In the genomic region with DNA sequence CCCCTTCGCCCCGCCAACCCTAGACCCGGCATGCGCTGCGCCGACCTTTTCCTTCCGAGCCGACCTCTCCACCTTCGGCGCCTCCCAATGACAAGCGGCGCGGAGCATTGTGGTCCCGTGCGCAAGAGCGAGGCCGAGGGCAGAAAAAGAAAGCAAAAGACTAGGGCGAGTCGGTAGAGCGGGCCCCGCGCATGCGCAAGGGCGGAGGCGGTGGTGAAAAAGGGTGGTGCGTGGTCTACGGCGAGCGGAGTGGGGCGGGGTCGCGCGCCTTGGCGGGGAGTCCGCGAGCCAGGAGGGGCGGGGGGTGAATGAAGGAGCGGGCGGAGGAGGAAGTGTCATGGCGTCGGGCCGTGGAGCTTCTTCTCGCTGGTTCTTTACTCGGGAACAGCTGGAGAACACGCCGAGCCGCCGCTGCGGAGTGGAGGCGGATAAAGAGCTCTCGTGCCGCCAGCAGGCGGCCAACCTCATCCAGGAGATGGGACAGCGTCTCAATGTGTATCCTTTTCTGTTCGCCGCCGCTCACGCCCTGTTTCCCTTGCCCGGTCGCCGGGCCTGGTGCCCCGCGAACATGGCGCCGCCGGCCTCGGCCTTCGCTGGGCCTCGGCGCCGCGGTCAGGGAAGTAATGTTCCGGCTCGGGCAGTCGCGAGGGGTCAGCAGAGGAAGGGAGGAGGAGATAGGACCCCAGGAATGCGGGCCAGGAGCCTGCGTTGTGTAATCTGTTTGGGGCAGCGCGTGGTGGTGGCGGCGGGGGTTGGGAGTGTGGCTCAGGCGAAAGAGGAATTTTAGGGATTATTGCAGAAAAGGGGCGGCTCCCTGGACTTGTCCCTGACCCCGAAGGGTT, we compare ENCODE assay signal across 1 cellular context.
A peak's percentile ranks its signal among the peaks of the same experiment; 100 is the strongest.
TF ChIP-seq lines count a peak whose summit lies in the region.

Gene CCNT2, plus strand, starts transcription at position 305 of the 842 bp plus-strand sequence. Its CDS starts 33 bp downstream, at position 338.

TF ChIP-seq in HEK293, 187 proteins besides CTCF, POLR2A, EP300 and RAD21 (continued from another document):
- TF ChIP-seq ZNF140 (tag by site-specific recombination; IDR thresholded peaks at IDR 0.05) = no peak
- TF ChIP-seq ZNF843 (tag by site-specific recombination; IDR thresholded peaks at IDR 0.05) = peak; percentile 51; the same call in 1 of the 2 replicates
- TF ChIP-seq ZNF138 (tag by site-specific recombination; IDR thresholded peaks at IDR 0.05; ENCODE audit: borderline replicate concordance) = no peak
- TF ChIP-seq PRDM1 (tag by site-specific recombination; IDR thresholded peaks at IDR 0.05) = no peak
- TF ChIP-seq ZSCAN5A (tag by site-specific recombination; IDR thresholded peaks at IDR 0.05) = 0 out of 2 replicates have a peak, but pooled peaks have one; percentile 22
- peak; percentile 78 for TF ChIP-seq KLF1 (tag by site-specific recombination; IDR thresholded peaks at IDR 0.05)
- TF ChIP-seq, protein P1, sequence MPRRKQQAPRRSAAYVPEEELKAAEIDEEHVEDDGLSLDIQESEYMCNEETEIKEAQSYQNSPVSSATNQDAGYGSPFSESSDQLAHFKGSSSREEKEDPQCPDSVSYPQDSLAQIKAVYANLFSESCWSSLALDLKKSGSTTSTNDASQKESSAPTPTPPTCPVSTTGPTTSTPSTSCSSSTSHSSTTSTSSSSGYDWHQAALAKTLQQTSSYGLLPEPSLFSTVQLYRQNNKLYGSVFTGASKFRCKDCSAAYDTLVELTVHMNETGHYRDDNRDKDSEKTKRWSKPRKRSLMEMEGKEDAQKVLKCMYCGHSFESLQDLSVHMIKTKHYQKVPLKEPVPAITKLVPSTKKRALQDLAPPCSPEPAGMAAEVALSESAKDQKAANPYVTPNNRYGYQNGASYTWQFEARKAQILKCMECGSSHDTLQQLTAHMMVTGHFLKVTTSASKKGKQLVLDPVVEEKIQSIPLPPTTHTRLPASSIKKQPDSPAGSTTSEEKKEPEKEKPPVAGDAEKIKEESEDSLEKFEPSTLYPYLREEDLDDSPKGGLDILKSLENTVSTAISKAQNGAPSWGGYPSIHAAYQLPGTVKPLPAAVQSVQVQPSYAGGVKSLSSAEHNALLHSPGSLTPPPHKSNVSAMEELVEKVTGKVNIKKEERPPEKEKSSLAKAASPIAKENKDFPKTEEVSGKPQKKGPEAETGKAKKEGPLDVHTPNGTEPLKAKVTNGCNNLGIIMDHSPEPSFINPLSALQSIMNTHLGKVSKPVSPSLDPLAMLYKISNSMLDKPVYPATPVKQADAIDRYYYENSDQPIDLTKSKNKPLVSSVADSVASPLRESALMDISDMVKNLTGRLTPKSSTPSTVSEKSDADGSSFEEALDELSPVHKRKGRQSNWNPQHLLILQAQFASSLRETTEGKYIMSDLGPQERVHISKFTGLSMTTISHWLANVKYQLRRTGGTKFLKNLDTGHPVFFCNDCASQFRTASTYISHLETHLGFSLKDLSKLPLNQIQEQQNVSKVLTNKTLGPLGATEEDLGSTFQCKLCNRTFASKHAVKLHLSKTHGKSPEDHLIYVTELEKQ (tag by site-specific recombination; IDR thresholded peaks at IDR 0.05; ENCODE audit: borderline replicate concordance) = no peak
- no peak for TF ChIP-seq ZNF529 (tag by site-specific recombination; IDR thresholded peaks at IDR 0.05; ENCODE audit: insufficient replicate concordance)
- TF ChIP-seq ZNF792 (tag by site-specific recombination; IDR thresholded peaks at IDR 0.05) = no peak
- TF ChIP-seq ZNF629 (tag by site-specific recombination; IDR thresholded peaks at IDR 0.05) = peak; percentile 26; the same call in 1 of the 2 replicates
